Comparison of ENCODE assay signal across 10 cellular contexts in the genomic region with DNA sequence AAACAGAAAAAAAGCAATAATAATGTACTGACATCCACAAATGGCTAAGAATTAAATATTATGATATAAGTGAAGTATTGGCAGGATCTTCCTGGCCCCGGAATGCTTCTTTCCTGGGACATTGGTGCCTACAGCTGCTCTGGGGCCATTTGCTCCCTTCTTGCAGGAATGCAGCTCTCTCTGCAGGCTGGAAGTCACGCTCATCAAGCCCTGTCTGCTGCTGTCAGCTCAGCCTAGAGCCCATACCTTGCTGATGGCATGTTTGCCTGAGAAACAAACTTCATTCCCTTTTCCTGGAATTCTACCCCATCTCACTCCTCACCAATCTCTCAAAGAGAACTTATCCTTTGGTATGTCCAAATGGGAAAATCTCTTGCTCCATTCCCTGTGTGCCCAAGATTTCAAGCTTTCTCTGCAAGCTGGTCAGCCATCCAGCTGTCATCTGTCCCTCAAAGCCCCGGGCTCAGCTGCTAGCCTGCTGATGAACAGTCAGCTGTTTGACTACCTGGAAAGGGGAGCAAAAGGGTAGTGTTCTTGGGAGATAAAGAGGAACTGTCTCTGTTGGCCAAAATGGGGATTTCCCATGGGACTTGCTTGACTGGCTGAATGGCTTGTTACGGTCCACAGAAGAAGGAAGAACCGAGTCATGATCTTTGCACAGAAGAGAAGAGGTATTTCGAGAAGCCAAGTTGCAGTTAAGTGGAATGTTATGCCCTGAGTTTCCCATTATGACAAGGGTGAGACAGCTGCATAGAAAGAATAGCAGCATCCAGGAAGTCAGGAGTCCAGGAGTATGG. TPM values are rescaled to one million over a fixed set of nuclear protein-coding genes. Genes with fewer than 3 reads are reported as not detected.
A peak's percentile ranks its signal among the peaks of the same experiment; 100 is the strongest.
DNase-seq lines count a peak whose midpoint lies in the region; ATAC-seq and TF ChIP-seq lines count a peak whose summit lies in the region.
"Had no signal": no experiment of that assay in that cellular context is flagged by ENCODE, and none has a peak within 500 bp of the region (broad histone marks: within the 10 kb centered on the region; RNA-seq: fewer than 3 reads in every experiment).

No MANE protein-coding gene starts in this region.

- peak; percentile 85 for DNase-seq in GM12865 (ENCODE audit: low read depth)
- peak; percentile 50 for DNase-seq in GM20000 (ENCODE audit: low spot score)
- DNase-seq in left lung, result no peak
- no peak for DNase-seq in GM13976 (ENCODE audit: low spot score)
- DNase-seq in CD4-positive, alpha-beta T cell, result no peak
- no peak for DNase-seq in effector memory CD8-positive, alpha-beta T cell
- DNase-seq in SKM-1 (lab: John Stamatoyannopoulos, UW; ENCODE audit: unreplicated experiment), result no peak
- DNase-seq: DMS79 treated with DMSO at 0.1 percent for 48 hours had no signal

- TF ChIP-seq CTCF in GM12865 (IDR thresholded peaks at IDR 0.05; ENCODE audit: insufficient read depth, low read depth, low read length, missing control alignments) (no peak), GM20000 (IDR thresholded peaks at IDR 0.05; ENCODE audit: extremely low read depth, missing control alignments) (no peak), left lung (IDR thresholded peaks at IDR 0.05) (no peak), GM13976 (IDR thresholded peaks at IDR 0.05; ENCODE audit: borderline replicate concordance, control extremely low read depth, extremely low read depth, insufficient read depth, missing control alignments) (no peak)
- TF ChIP-seq CTCF in CD4-positive, alpha-beta T cell (IDR thresholded peaks at IDR 0.05), result no peak

- intact Hi-C loops in left lung (cut with DNase I), result no loop called here
- intact Hi-C loops in CD4-positive, alpha-beta T cell (cut with DNase I, micrococcal nuclease), result no loop called here

- no peak overlapping the region for H3K4me3 ChIP-seq in GM12865 (ENCODE audit: low read depth, low read length)
- H3K4me3 ChIP-seq in left lung, result no peak overlapping the region

- POLR2A ChIA-PET in CD4-positive, alpha-beta T cell (lab: Charles Lee), result no interaction called here

- H3K9me3 Mint-ChIP-seq in CD4-positive, alpha-beta T cell, result peaks cover 11% of the 10 kb centered on the region
- peaks cover 8 to 18% of the 10 kb centered on the region in 2 donors for H3K9me3 Mint-ChIP-seq in effector memory CD8-positive, alpha-beta T cell

- no peaks in the 10 kb centered on the region for H3K4me1 Mint-ChIP-seq in CD4-positive, alpha-beta T cell (ENCODE audit: low read depth)
- peaks cover 3 to 5% of the 10 kb centered on the region in 2 donors for H3K4me1 Mint-ChIP-seq in effector memory CD8-positive, alpha-beta T cell (ENCODE audit: low read depth in 2 of 2)

- no peaks in the 10 kb centered on the region for H3K27me3 ChIP-seq in left lung
- H3K27me3 ChIP-seq in CD4-positive, alpha-beta T cell (ENCODE audit: control insufficient read depth, insufficient read depth, low read length), result peaks cover 5% of the 10 kb centered on the region

- H3K4me1 ChIP-seq in left lung, result peaks cover 0 to 54% of the 10 kb centered on the region in 2 donors

- H3K27ac ChIP-seq in left lung, result peak overlapping the region in 1 of 2 donors; percentile 81
- no peak overlapping the region for H3K27ac ChIP-seq in CD4-positive, alpha-beta T cell (ENCODE audit: low read depth, low read length)

- H3K27me3 Mint-ChIP-seq in CD4-positive, alpha-beta T cell, result peaks cover 12% of the 10 kb centered on the region
- H3K27me3 Mint-ChIP-seq in effector memory CD8-positive, alpha-beta T cell, result peaks cover 6 to 7% of the 10 kb centered on the region in 2 donors

- H3K36me3 Mint-ChIP-seq in CD4-positive, alpha-beta T cell (ENCODE audit: low read depth), result no peaks in the 10 kb centered on the region
- peaks cover 3% of the 10 kb centered on the region for H3K36me3 Mint-ChIP-seq in effector memory CD8-positive, alpha-beta T cell (ENCODE audit: insufficient read depth)

- no peaks in the 10 kb centered on the region for H3K36me3 ChIP-seq in left lung

- no peak overlapping the region for H3K4me3 Mint-ChIP-seq in CD4-positive, alpha-beta T cell
- H3K4me3 Mint-ChIP-seq in effector memory CD8-positive, alpha-beta T cell, result no peak overlapping the region

- ATAC-seq in HG03196 (IDR thresholded peaks at IDR 0.05; ENCODE audit: unreplicated experiment) (peak; percentile 37), left lung (peak; percentile 74)
- ATAC-seq in CD4-positive, alpha-beta T cell (ENCODE audit: poor library complexity), result no peak
- ATAC-seq in effector memory CD8-positive, alpha-beta T cell (replicated peaks), result no peak

- in situ Hi-C loops in GM13976 (cut with MboI; ENCODE audit: low sequenced_read_pairs, unreplicated experiment), result no loop called here

- CTCF ChIA-PET in CD4-positive, alpha-beta T cell (lab: Charles Lee), result no interaction called here

- H3K27ac Mint-ChIP-seq in CD4-positive, alpha-beta T cell, result no peak overlapping the region
- no peak overlapping the region for H3K27ac Mint-ChIP-seq in effector memory CD8-positive, alpha-beta T cell

- peaks cover 0 to 7% of the 10 kb centered on the region in 2 donors for H3K9me3 ChIP-seq in left lung
- peaks cover 8% of the 10 kb centered on the region for H3K9me3 ChIP-seq in CD4-positive, alpha-beta T cell (ENCODE audit: control insufficient read depth, low read length)

RNA-seq across cellular contexts. Expression of a gene that starts 12.0 kb away (rescaled TPM):
- 10 to 100 TPM; 52.2 to 54.7 TPM for total RNA-seq in left lung
- total RNA-seq in CD4-positive, alpha-beta T cell, result 1 to 10 TPM in 1 of 2 experiments, under 1 TPM in 1; 0.88 to 1.4 TPM

RNA-seq across cellular contexts. Expression of a gene that starts 31.1 kb away (rescaled TPM):
- total RNA-seq in left lung, result 10 to 100 TPM; 25.4 to 33.9 TPM
- total RNA-seq in CD4-positive, alpha-beta T cell, result not detected

RNA-seq across cellular contexts. Expression of a gene that starts 36.4 kb away (rescaled TPM):
- under 1 TPM in 1 of 2 donors, not detected in 1; 0.23 TPM for total RNA-seq in left lung
- not detected for total RNA-seq in CD4-positive, alpha-beta T cell
- total RNA-seq: mononuclear cell had no signal

RNA-seq across cellular contexts. Expression of a gene that starts 53.2 kb away (rescaled TPM):
- 10 to 100 TPM; 19.3 to 24.0 TPM for total RNA-seq in left lung
- total RNA-seq in CD4-positive, alpha-beta T cell, result 10 to 100 TPM; 14.1 to 15.3 TPM

Comparison
In these comparisons a context has a peak if more than half of its experiments do, and no peak if none do; other contexts are left out.
1. DNase-seq: peak in GM12865 (single experiment) and GM20000 (single experiment); none in left lung (0 of 2), GM13976 (single experiment), CD4-positive, alpha-beta T cell (0 of 10), effector memory CD8-positive, alpha-beta T cell (0 of 3) and SKM-1 (single experiment).
2. ATAC-seq: peak in HG03196 (single experiment) and left lung (single experiment); none in CD4-positive, alpha-beta T cell (single experiment) and effector memory CD8-positive, alpha-beta T cell (single experiment).
3. RNA of a gene that starts 12.0 kb away (total RNA-seq): 52.2 to 54.7 TPM in left lung; 0.88 to 1.4 TPM in CD4-positive, alpha-beta T cell; every median in the first group is over 10 times any median in the second.
4. RNA of a gene that starts 31.1 kb away (total RNA-seq): 25.4 to 33.9 TPM in left lung; not detected in CD4-positive, alpha-beta T cell; every median in the first group is over 10 times any median in the second.